15 cellular contexts compared by ENCODE assay signal in the genomic region with DNA sequence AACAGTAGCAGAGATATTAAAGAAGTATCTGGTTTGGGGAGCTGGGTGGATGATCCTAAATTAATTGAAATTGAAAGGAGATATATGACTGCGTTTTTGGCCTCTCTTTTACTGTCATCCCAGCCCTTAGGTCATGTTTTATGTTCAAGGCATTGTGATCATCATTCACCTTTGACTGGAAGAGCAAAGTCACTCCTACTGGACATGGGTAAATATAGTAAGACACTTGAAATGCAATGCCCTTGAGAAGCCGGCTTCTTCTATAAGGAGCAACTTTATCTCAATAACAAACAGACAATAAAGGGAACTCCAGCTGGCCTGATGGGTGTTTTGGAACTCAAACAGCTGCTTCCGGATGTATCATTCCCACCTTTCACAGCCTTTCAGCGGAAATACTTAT.
DNase-seq lines count a peak whose midpoint lies in the region; ATAC-seq, FAIRE-seq and TF ChIP-seq lines count a peak whose summit lies in the region.
"Had no signal": no experiment of that assay in that cellular context is flagged by ENCODE, and none has a peak within 500 bp of the region (broad histone marks: within the 10 kb centered on the region; RNA-seq: fewer than 3 reads in every experiment).

No MANE protein-coding gene starts in this region.

- no peak overlapping the region for H3K23ac ChIP-seq in trophoblast cell (ENCODE audit: low read length)

- H2BK12ac ChIP-seq in trophoblast cell (ENCODE audit: low read length), result no peak overlapping the region

- H3K4me1 ChIP-seq in astrocyte (ENCODE audit: insufficient read depth, low read length) (no peaks in the 10 kb centered on the region), right cardiac atrium (ENCODE audit: control insufficient read depth, insufficient read depth, low read length) (peaks cover 7% of the 10 kb centered on the region), pancreas (peaks cover 8 to 20% (median 12%) of the 10 kb centered on the region in 3 donors), trophoblast cell (ENCODE audit: control insufficient read depth in 1 of 2, insufficient read depth in 2 of 2, low read length in 2 of 2) (no peaks in the 10 kb centered on the region)

- H2AFZ ChIP-seq in astrocyte (ENCODE audit: low read depth, low read length), result peak overlapping the region; percentile 15
- no peak overlapping the region for H2AFZ ChIP-seq in trophoblast cell (ENCODE audit: insufficient read depth, low read length, poor library complexity)

- H2BK120ac ChIP-seq in trophoblast cell (ENCODE audit: insufficient read depth, low read length, poor library complexity), result no peak overlapping the region

- H3K9me3 ChIP-seq in astrocyte (ENCODE audit: insufficient read depth, low read depth, low read length), result no peaks in the 10 kb centered on the region
- no peaks in the 10 kb centered on the region for H3K9me3 ChIP-seq in right cardiac atrium (ENCODE audit: control insufficient read depth, low read length)
- H3K9me3 ChIP-seq in pancreas, result no peaks in the 10 kb centered on the region
- no peaks in the 10 kb centered on the region for H3K9me3 ChIP-seq in trophoblast cell (ENCODE audit: insufficient read depth, low read depth, low read length)
- H3K9me3 ChIP-seq: neutrophil had no signal

- WGBS in right cardiac atrium, result 40% methylated on average over 4 of the region's 4 CpGs
- WGBS in pancreas, 2 donors, result 38 to 51% methylated on average over 4 of the region's 4 CpGs
- WGBS in trophoblast cell (ENCODE audit: extremely low coverage, insufficient coverage, insufficient read length), result no CpG with 5 or more reads among the region's 4 CpGs

- H3K4me3 ChIP-seq in astrocyte (ENCODE audit: insufficient read depth, low read depth, low read length) (no peak overlapping the region), right cardiac atrium (ENCODE audit: low read length) (no peak overlapping the region), pancreas (no peak overlapping the region), trophoblast cell (ENCODE audit: low read depth, low read length) (no peak overlapping the region)
- H3K4me3 ChIP-seq: skin epidermis had no signal

- no peak overlapping the region for H4K12ac ChIP-seq in trophoblast cell (ENCODE audit: low read depth, low read length)

- H3K14ac ChIP-seq in trophoblast cell (ENCODE audit: low read length), result no peak overlapping the region

- peak overlapping the region; percentile 16 for H3K27ac Mint-ChIP-seq in astrocyte (ENCODE audit: unreplicated experiment)
- H3K27ac Mint-ChIP-seq: activated naive CD8-positive, alpha-beta T cell had no signal

- H3K27ac ChIP-seq in astrocyte (ENCODE audit: low read depth, low read length) (no peak overlapping the region), right cardiac atrium (ENCODE audit: low read length) (peak overlapping the region; percentile 86), pancreas (peak overlapping the region in 2 of 4 donors; percentile 53 to 60), trophoblast cell (ENCODE audit: low read depth, low read length) (no peak overlapping the region)
- H3K27ac ChIP-seq: neutrophil, skin epidermis had no signal

- H4K8ac ChIP-seq in trophoblast cell (ENCODE audit: low read depth, low read length), result no peak overlapping the region

- H4K20me1 ChIP-seq in astrocyte (ENCODE audit: insufficient read depth, low read length), result no peaks in the 10 kb centered on the region

- no peak overlapping the region for H2BK5ac ChIP-seq in trophoblast cell (ENCODE audit: low read depth, low read length, poor library complexity)

- H2AK5ac ChIP-seq in trophoblast cell (ENCODE audit: low read length), result no peak overlapping the region

- no peaks in the 10 kb centered on the region for H3K79me1 ChIP-seq in trophoblast cell (ENCODE audit: low read length)

- intact Hi-C loops in right cardiac atrium (cut with DNase I) (loop anchor here in 2 of 4 donors (10.0 kb wide), 2 partner anchors 48 to 82 kb away; no protein-coding TSS in a partner anchor), pancreas (cut with DNase I) (no loop called here)

- H3K4ac ChIP-seq in trophoblast cell (ENCODE audit: low read depth, low read length), result no peak overlapping the region

- no peaks in the 10 kb centered on the region for H3K79me2 ChIP-seq in astrocyte (ENCODE audit: insufficient read depth, low read length)
- no peaks in the 10 kb centered on the region for H3K79me2 ChIP-seq in trophoblast cell (ENCODE audit: control insufficient read depth, insufficient read depth, low read length, poor library complexity)

- no peak overlapping the region for H3K18ac ChIP-seq in trophoblast cell (ENCODE audit: low read length)

- peak; percentile 79 for DNase-seq in DMS53 treated with DMSO at 0.1 percent for 48 hours (lab: John Stamatoyannopoulos, UW; ENCODE audit: unreplicated experiment)
- no peak for DNase-seq in astrocyte (ENCODE audit: low read depth)
- no peak for DNase-seq in right cardiac atrium
- DNase-seq in pancreas, result no peak
- DNase-seq in hippocampal formation (lab: John Stamatoyannopoulos, UW), result no peak
- DNase-seq in trophoblast cell, result no peak
- no peak for DNase-seq in H54 (ENCODE audit: insufficient read length, low spot score)
- no peak for DNase-seq in NCI-H146 treated with DMSO at 0.1 percent for 48 hours (lab: John Stamatoyannopoulos, UW; ENCODE audit: unreplicated experiment)
- DNase-seq: glutamatergic neuron; NCI-H1105 treated with DMSO at 0.1 percent for 48 hours; stimulated activated naive CD8-positive, alpha-beta T cell treated with anti-CD3 and anti-CD28 coated beads, Interleukin-15, Interleukin-2, amounts not matched to agents 100 U/mL and 50 U/mL, for 24 hours had no signal

- H3K9me3 Mint-ChIP-seq in astrocyte (ENCODE audit: unreplicated experiment), result peaks cover 3% of the 10 kb centered on the region
- H3K9me3 Mint-ChIP-seq: central memory CD8-positive, alpha-beta T cell had no signal

- FAIRE-seq in astrocyte (lab: Jason Lieb, UNC) (no peak), pancreas (lab: Jason Lieb, UNC) (no peak), H54 (lab: Jason Lieb, UNC) (no peak)

- TF ChIP-seq CTCF in astrocyte (IDR thresholded peaks at IDR 0.05; ENCODE audit: insufficient read depth, low read depth, low read length) (no peak), pancreas (IDR thresholded peaks at IDR 0.05) (no peak)

- H3K4me3 Mint-ChIP-seq in astrocyte (ENCODE audit: unreplicated experiment), result no peak overlapping the region
- H3K4me3 Mint-ChIP-seq: activated naive CD8-positive, alpha-beta T cell; central memory CD8-positive, alpha-beta T cell had no signal

- H3K36me3 ChIP-seq in astrocyte (ENCODE audit: insufficient read depth, low read length), result no peaks in the 10 kb centered on the region
- H3K36me3 ChIP-seq in pancreas, result no peaks in the 10 kb centered on the region
- no peaks in the 10 kb centered on the region for H3K36me3 ChIP-seq in trophoblast cell (ENCODE audit: control insufficient read depth in 1 of 2, insufficient read depth in 2 of 2, low read length in 2 of 2)
- H3K36me3 ChIP-seq: neutrophil had no signal

- H3K9ac ChIP-seq in astrocyte (ENCODE audit: low read length) (no peak overlapping the region), trophoblast cell (ENCODE audit: low read length) (no peak overlapping the region)

- peaks cover 20% of the 10 kb centered on the region for H3K4me1 Mint-ChIP-seq in astrocyte (ENCODE audit: low read depth, unreplicated experiment)

- peaks cover 2% of the 10 kb centered on the region for H3K36me3 Mint-ChIP-seq in astrocyte (ENCODE audit: low read depth, unreplicated experiment)
- H3K36me3 Mint-ChIP-seq: activated naive CD8-positive, alpha-beta T cell had no signal

- no peaks in the 10 kb centered on the region for H3K27me3 Mint-ChIP-seq in astrocyte (ENCODE audit: low read depth, unreplicated experiment)

- H4K91ac ChIP-seq in trophoblast cell (ENCODE audit: low read depth, low read length), result no peak overlapping the region

- H3K4me2 ChIP-seq in astrocyte (ENCODE audit: low read length), result no peak overlapping the region
- no peak overlapping the region for H3K4me2 ChIP-seq in trophoblast cell (ENCODE audit: low read length)

- no peak for TF ChIP-seq POLR2A in H54 (IDR thresholded peaks at IDR 0.05; ENCODE audit: low read depth, low read length)

- ATAC-seq in right cardiac atrium (no peak), pancreas (peak in 3 of 4 donors; percentile 7 to 26 (median 15))
- ATAC-seq: stimulated activated naive CD8-positive, alpha-beta T cell treated with anti-CD3 and anti-CD28 coated beads, Interleukin-15, Interleukin-2, amounts not matched to agents 100 U/mL and 50 U/mL, for 24 hours had no signal

- H3K27me3 ChIP-seq in astrocyte (ENCODE audit: insufficient read depth, low read length), result no peaks in the 10 kb centered on the region
- no peaks in the 10 kb centered on the region for H3K27me3 ChIP-seq in right cardiac atrium (ENCODE audit: control insufficient read depth, insufficient read depth)
- no peaks in the 10 kb centered on the region for H3K27me3 ChIP-seq in pancreas
- no peaks in the 10 kb centered on the region for H3K27me3 ChIP-seq in trophoblast cell (ENCODE audit: insufficient read depth, low read length)
- H3K27me3 ChIP-seq: neutrophil had no signal

Comparison
In these comparisons a context has a peak if more than half of its experiments do, and no peak if none do; other contexts are left out.
1. ATAC-seq: peak in pancreas (3 of 4); none in right cardiac atrium (0 of 2).